8 cellular contexts compared by ENCODE assay signal in the genomic region with DNA sequence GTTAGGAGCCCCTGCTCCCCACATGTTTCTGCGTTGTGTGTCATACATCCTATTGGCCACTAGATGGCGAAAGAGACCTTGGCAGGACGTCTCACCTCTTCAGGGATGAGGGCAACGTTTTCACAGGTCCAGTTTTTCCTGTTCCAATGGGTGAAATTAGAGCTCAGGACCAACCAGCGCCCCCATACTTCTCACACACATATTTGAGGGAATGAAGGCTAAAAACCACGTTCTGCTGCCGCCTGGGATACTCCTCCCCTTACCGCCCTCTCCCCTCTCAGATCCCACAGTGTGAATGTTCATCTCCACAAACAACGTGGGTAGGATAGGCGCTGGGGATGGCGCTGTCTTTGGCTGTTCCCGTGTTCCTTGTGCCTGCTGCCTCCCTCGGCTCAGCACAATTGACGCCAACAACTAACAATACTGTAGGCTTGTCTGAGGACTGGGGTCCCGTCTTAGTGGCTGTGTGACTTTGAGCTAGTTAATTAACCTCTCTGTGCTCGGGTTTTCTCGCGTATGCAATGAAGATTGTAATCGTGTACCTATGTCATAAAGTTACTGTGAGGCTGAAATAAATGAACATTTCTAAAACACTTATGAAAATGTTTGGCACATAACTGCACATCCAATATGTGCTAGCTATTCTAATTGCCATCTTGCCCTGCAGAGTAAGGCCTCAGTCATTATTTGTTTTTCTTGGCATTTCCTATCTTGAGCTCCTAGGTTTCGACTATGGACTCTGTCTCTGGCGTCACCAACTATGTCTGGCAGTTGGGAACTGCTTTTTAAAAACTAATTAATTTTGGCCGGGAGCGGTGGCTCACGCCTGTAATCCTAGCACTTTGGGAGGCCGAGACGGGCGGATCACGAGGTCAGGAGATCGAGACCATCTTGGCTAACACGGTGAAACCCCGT.
A peak's percentile ranks its signal among the peaks of the same experiment; 100 is the strongest.
DNase-seq lines count a peak whose midpoint lies in the region; ATAC-seq and TF ChIP-seq lines count a peak whose summit lies in the region.

No MANE protein-coding gene starts in this region.

- H3K27ac Mint-ChIP-seq in neural crest cell (ENCODE audit: unreplicated experiment), result peak overlapping the region; percentile 71

- no peaks in the 10 kb centered on the region for H3K9me3 ChIP-seq in fibroblast of lung (ENCODE audit: control insufficient read depth, insufficient read depth, low read depth, low read length)

- no peaks in the 10 kb centered on the region for H3K36me3 ChIP-seq in fibroblast of lung (ENCODE audit: control insufficient read depth, insufficient read depth, low read length)

- no peaks in the 10 kb centered on the region for H3K79me2 ChIP-seq in fibroblast of lung (ENCODE audit: control insufficient read depth, insufficient read depth, low read length)

- no peak overlapping the region for H2AFZ ChIP-seq in fibroblast of lung (ENCODE audit: low read length)

- no peak overlapping the region for H3K4me2 ChIP-seq in fibroblast of lung (ENCODE audit: extremely low read depth, insufficient read depth, low read length)

- no peaks in the 10 kb centered on the region for H3K36me3 Mint-ChIP-seq in neural crest cell (ENCODE audit: low read depth)

- no peak overlapping the region for H3K4me3 ChIP-seq in fibroblast of lung (replicated peaks in 1 of 4; ENCODE audit: control extremely low read depth in 1 of 4, insufficient read depth in 1 of 4, low read depth in 3 of 4, low read length in 4 of 4)

- H3K4me1 ChIP-seq in fibroblast of lung (ENCODE audit: control insufficient read depth, extremely low read depth, insufficient read depth, low read length), result no peaks in the 10 kb centered on the region

- H3K9ac ChIP-seq in fibroblast of lung (ENCODE audit: insufficient read depth, low read length), result no peak overlapping the region

- ATAC-seq in HG02678 (IDR thresholded peaks at IDR 0.05; ENCODE audit: unreplicated experiment), result peak; percentile 77

- no peaks in the 10 kb centered on the region for H3K27me3 ChIP-seq in fibroblast of lung (ENCODE audit: control insufficient read depth, insufficient read depth, low read length)

- POLR2A ChIA-PET in GM10248 (lab: Yijun Ruan, JAX), result no interaction called here

- no peak overlapping the region for H3K27ac ChIP-seq in fibroblast of lung (ENCODE audit: insufficient read depth, low read length)

- peaks cover 9% of the 10 kb centered on the region for H3K4me1 Mint-ChIP-seq in neural crest cell

- H3K9me3 Mint-ChIP-seq in neural crest cell, result no peaks in the 10 kb centered on the region

- TF ChIP-seq CTCF in AG09319 (IDR thresholded peaks at IDR 0.05; ENCODE audit: low read depth, low read length) (peak; percentile 88), GM10248 (IDR thresholded peaks at IDR 0.05; ENCODE audit: control extremely low read depth, extremely low read depth, low read depth, missing control alignments) (peak; percentile 73), fibroblast of lung (conservative IDR thresholded peaks at IDR 0.05 in 1 of 2, IDR thresholded peaks at IDR 0.05 in 1 of 2; ENCODE audit: low read depth in 1 of 2, low read length in 2 of 2) (peak; percentile 62 to 69), neural crest cell (conservative IDR thresholded peaks at IDR 0.05) (peak; percentile 92)

- no peaks in the 10 kb centered on the region for H3K27me3 Mint-ChIP-seq in neural crest cell (ENCODE audit: low read depth)

- H3K4me3 Mint-ChIP-seq in neural crest cell, result no peak overlapping the region

- no peaks in the 10 kb centered on the region for H4K20me1 ChIP-seq in fibroblast of lung (ENCODE audit: control insufficient read depth, extremely low read depth, insufficient read depth, low read length)

- CTCF ChIA-PET in GM10248 (lab: Yijun Ruan, JAX), result interaction anchor here (0.6 to 2.0 kb wide), 37 partner anchors 9 to 794 kb away, joined by 3 to 23 read pairs (median 3); a partner anchor contains a TSS

- DNase-seq in AG09319 (ENCODE audit: extremely low read depth, low read depth), result peak; percentile 14
- peak; percentile 69 for DNase-seq in GM10248 (ENCODE audit: extremely low spot score)
- peak; percentile 23 to 32 for DNase-seq in NCI-H1930 (lab: John Stamatoyannopoulos, UW)
- peak; percentile 28 for DNase-seq in activated CD4-positive, alpha-beta T cell treated with anti-CD3 and anti-CD28 coated beads for 48 hours
- DNase-seq in fibroblast of lung (ENCODE audit: low read depth in 2 of 2), result peak; percentile 35 to 50
- peak; percentile 45 for DNase-seq in neural crest cell (ENCODE audit: low read depth, low spot score)
- no peak for DNase-seq in amniotic stem cell (lab: John Stamatoyannopoulos, UW)
